Comparison of ENCODE assay signal across 13 cellular contexts in the genomic region with DNA sequence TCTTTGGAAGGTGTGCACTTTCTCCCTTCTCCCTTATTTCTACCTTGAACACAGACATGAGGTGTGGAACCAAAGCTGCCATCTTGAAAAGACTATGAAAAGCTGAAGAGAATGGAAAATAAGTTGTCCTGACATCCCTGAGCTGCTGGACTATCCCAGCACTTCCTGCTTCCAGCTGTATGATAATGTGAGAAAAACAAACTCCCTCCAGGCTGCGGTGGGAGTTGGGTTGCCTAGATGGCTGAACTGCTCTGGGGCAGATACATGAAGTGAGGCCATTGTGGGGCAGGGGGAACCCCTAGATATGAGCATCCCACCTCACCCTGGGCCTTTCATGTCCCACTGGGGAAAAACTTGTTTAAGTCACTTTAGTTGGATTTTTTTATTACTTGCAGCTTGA.
A peak's percentile ranks its signal among the peaks of the same experiment; 100 is the strongest.
DNase-seq lines count a peak whose midpoint lies in the region; ATAC-seq and TF ChIP-seq lines count a peak whose summit lies in the region.
"Had no signal": no experiment of that assay in that cellular context is flagged by ENCODE, and none has a peak within 500 bp of the region (broad histone marks: within the 10 kb centered on the region; RNA-seq: fewer than 3 reads in every experiment).

No MANE protein-coding gene starts in this region.

- H3K27me3 Mint-ChIP-seq in neural progenitor cell (ENCODE audit: insufficient read depth, low read depth): peaks cover 15% of the 10 kb centered on the region
- H3K27me3 Mint-ChIP-seq in activated CD4-positive, alpha-beta T cell treated with anti-CD3 and anti-CD28 coated beads, Interleukin-2, amount 10 ng/mL, durations not matched to agents 24 days and 14 days: peaks cover 3% of the 10 kb centered on the region

- H3K4me3 ChIP-seq in left ventricle myocardium inferior: no peak overlapping the region
- H3K4me3 ChIP-seq in neural progenitor cell: no peak overlapping the region
- H3K4me3 ChIP-seq: GM23248 had no signal

- TF ChIP-seq CTCF in left ventricle myocardium inferior (IDR thresholded peaks at IDR 0.05; ENCODE audit: borderline replicate concordance) (no peak), neural progenitor cell (IDR thresholded peaks at IDR 0.05) (no peak)

- H3K27me3 ChIP-seq in left ventricle myocardium inferior (ENCODE audit: low read depth) (no peaks in the 10 kb centered on the region), neural progenitor cell (no peaks in the 10 kb centered on the region)

- no peaks in the 10 kb centered on the region for H3K9me3 Mint-ChIP-seq in neural progenitor cell
- H3K9me3 Mint-ChIP-seq in activated CD4-positive, alpha-beta T cell treated with anti-CD3 and anti-CD28 coated beads, Interleukin-2, amount 10 ng/mL, durations not matched to agents 24 days and 14 days: no peaks in the 10 kb centered on the region
- H3K9me3 Mint-ChIP-seq: CD14-positive monocyte; CD4-positive, alpha-beta memory T cell had no signal

- H4K20me1 ChIP-seq in neural progenitor cell (ENCODE audit: low read depth): no peaks in the 10 kb centered on the region

- ATAC-seq in Right ventricle myocardium superior (ENCODE audit: poor library complexity) (no peak), HG03196 (IDR thresholded peaks at IDR 0.05; ENCODE audit: unreplicated experiment) (no peak)

- no peak for DNase-seq in left ventricle myocardium inferior
- DNase-seq in Right ventricle myocardium superior: no peak
- peak; percentile 12 to 18 for DNase-seq in SHP77 (lab: John Stamatoyannopoulos, UW)
- no peak for DNase-seq in neural progenitor cell (ENCODE audit: low spot score)
- DNase-seq in activated CD4-positive, alpha-beta T cell treated with anti-CD3 and anti-CD28 coated beads, Interleukin-2, amount 10 ng/mL, durations not matched to agents 24 days and 14 days: no peak
- DNase-seq in NCI-H1092 (lab: John Stamatoyannopoulos, UW): no peak
- DNase-seq: AML-193; Calu3; CD4-positive, alpha-beta memory T cell; GM23248 had no signal

- H3K4me1 Mint-ChIP-seq in neural progenitor cell: no peaks in the 10 kb centered on the region
- no peaks in the 10 kb centered on the region for H3K4me1 Mint-ChIP-seq in activated CD4-positive, alpha-beta T cell treated with anti-CD3 and anti-CD28 coated beads, Interleukin-2, amount 10 ng/mL, durations not matched to agents 24 days and 14 days
- H3K4me1 Mint-ChIP-seq: CD14-positive monocyte; CD4-positive, alpha-beta memory T cell had no signal

- no peaks in the 10 kb centered on the region for H3K36me3 Mint-ChIP-seq in neural progenitor cell
- no peaks in the 10 kb centered on the region for H3K36me3 Mint-ChIP-seq in activated CD4-positive, alpha-beta T cell treated with anti-CD3 and anti-CD28 coated beads, Interleukin-2, amount 10 ng/mL, durations not matched to agents 24 days and 14 days (ENCODE audit: low read depth)
- H3K36me3 Mint-ChIP-seq: CD14-positive monocyte; CD4-positive, alpha-beta memory T cell had no signal

- no peak overlapping the region for H2AFZ ChIP-seq in neural progenitor cell (replicated peaks)
- H2AFZ ChIP-seq: GM23248 had no signal

- peak overlapping the region; percentile 27 for H3K27ac Mint-ChIP-seq in neural progenitor cell
- no peak overlapping the region for H3K27ac Mint-ChIP-seq in activated CD4-positive, alpha-beta T cell treated with anti-CD3 and anti-CD28 coated beads, Interleukin-2, amount 10 ng/mL, durations not matched to agents 24 days and 14 days
- H3K27ac Mint-ChIP-seq: CD4-positive, alpha-beta memory T cell had no signal

- no peaks in the 10 kb centered on the region for H3K9me3 ChIP-seq in left ventricle myocardium inferior (replicated peaks)
- no peaks in the 10 kb centered on the region for H3K9me3 ChIP-seq in neural progenitor cell (ENCODE audit: low read depth)

- H3K4me3 Mint-ChIP-seq in neural progenitor cell: no peak overlapping the region
- H3K4me3 Mint-ChIP-seq in activated CD4-positive, alpha-beta T cell treated with anti-CD3 and anti-CD28 coated beads, Interleukin-2, amount 10 ng/mL, durations not matched to agents 24 days and 14 days: no peak overlapping the region
- H3K4me3 Mint-ChIP-seq: CD14-positive monocyte; CD4-positive, alpha-beta memory T cell had no signal

- no peaks in the 10 kb centered on the region for H3K79me2 ChIP-seq in neural progenitor cell (ENCODE audit: low read depth)

- no peak overlapping the region for H3K4me2 ChIP-seq in neural progenitor cell

- H3F3A ChIP-seq in neural progenitor cell (ENCODE audit: low read depth): no peaks in the 10 kb centered on the region

- no peak overlapping the region for H3K9ac ChIP-seq in neural progenitor cell
- H3K9ac ChIP-seq: GM23248 had no signal

- H3K36me3 ChIP-seq in left ventricle myocardium inferior (no peaks in the 10 kb centered on the region), neural progenitor cell (no peaks in the 10 kb centered on the region)

- intact Hi-C loops in left ventricle myocardium inferior (cut with micrococcal nuclease) (no loop called here), Right ventricle myocardium superior (cut with DNase I) (no loop called here)
- intact Hi-C loops in activated CD4-positive, alpha-beta T cell treated with anti-CD3 and anti-CD28 coated beads, Interleukin-2, amount 10 ng/mL, durations not matched to agents 24 days and 14 days (cut with micrococcal nuclease): no loop called here

- H3K4me1 ChIP-seq in left ventricle myocardium inferior: peaks cover 5% of the 10 kb centered on the region
- no peaks in the 10 kb centered on the region for H3K4me1 ChIP-seq in neural progenitor cell

- H3K27ac ChIP-seq in left ventricle myocardium inferior (replicated peaks) (peak overlapping the region; percentile 48), neural progenitor cell (no peak overlapping the region)
- H3K27ac ChIP-seq: GM23248, HL-60 had no signal

Comparison
In these comparisons a context has a peak if more than half of its experiments do, and no peak if none do; other contexts are left out.
1. DNase-seq: peak in SHP77 (2 of 2); none in left ventricle myocardium inferior (single experiment), Right ventricle myocardium superior (single experiment), neural progenitor cell (single experiment), activated CD4-positive, alpha-beta T cell treated with anti-CD3 and anti-CD28 coated beads, Interleukin-2, amount 10 ng/mL, durations not matched to agents 24 days and 14 days (single experiment) and NCI-H1092 (single experiment).